In genomic region chr6:158646023-158646888, GRCh38 we compare ENCODE assay signal across 11 cellular contexts. TPM values are rescaled to one million over a fixed set of nuclear protein-coding genes. Genes with fewer than 3 reads are reported as not detected.
A peak's percentile ranks its signal among the peaks of the same experiment; 100 is the strongest.
DNase-seq lines count a peak whose midpoint lies in the region; ATAC-seq, FAIRE-seq and TF ChIP-seq lines count a peak whose summit lies in the region.
"Had no signal": no experiment of that assay in that cellular context is flagged by ENCODE, and none has a peak within 500 bp of the region (broad histone marks: within the 10 kb centered on the region; RNA-seq: fewer than 3 reads in every experiment).

No MANE protein-coding gene starts in this region.

- H3K4me1 Mint-ChIP-seq in CD14-positive monocyte (peaks cover 48% of the 10 kb centered on the region), IgD-negative memory B cell (peaks cover 27 to 46% (median 45%) of the 10 kb centered on the region in 3 donors), mesothelial cell of epicardium (peaks cover 58% of the 10 kb centered on the region)

- no peak overlapping the region for H2AFZ ChIP-seq in K562 (ENCODE audit: low read depth, low read length)
- H2AFZ ChIP-seq in MM.1S (ENCODE audit: low read length), result no peak overlapping the region

- no peak overlapping the region for H3K27ac ChIP-seq in K562 (ENCODE audit: extremely low read depth, low read depth, low read length)
- no peak overlapping the region for H3K27ac ChIP-seq in MM.1S (ENCODE audit: low read length)
- H3K27ac ChIP-seq: BLaER1 had no signal

- 28% methylated on average over 10 of the region's 10 CpGs for WGBS in K562 (ENCODE audit: insufficient coverage, low coverage, missing lambda C conversion rate)

- H3K9me1 ChIP-seq in K562 (ENCODE audit: control insufficient read depth, insufficient read depth, low read length), result no peaks in the 10 kb centered on the region

- H3K79me2 ChIP-seq in K562 (ENCODE audit: control insufficient read depth, insufficient read depth, low read length) (peaks cover 30% of the 10 kb centered on the region), MM.1S (ENCODE audit: low read length) (peaks cover 16% of the 10 kb centered on the region)

- peak overlapping the region; percentile 37 to 89 for H3K4me3 Mint-ChIP-seq in CD14-positive monocyte
- peak overlapping the region; percentile 94 to 96 (median 94) for H3K4me3 Mint-ChIP-seq in IgD-negative memory B cell
- H3K4me3 Mint-ChIP-seq in mesothelial cell of epicardium, result peak overlapping the region; percentile 82

- BruUV-seq in K562 (replicated peaks; lab: Mats Ljungman, UMichigan), result no TSS peak

- FAIRE-seq in K562 (lab: Jason Lieb, UNC), result no peak

- no peak overlapping the region for H3K4me2 ChIP-seq in K562 (ENCODE audit: insufficient read depth, low read length)
- no peak overlapping the region for H3K4me2 ChIP-seq in MM.1S (ENCODE audit: low read depth, low read length)

- peaks cover 14% of the 10 kb centered on the region; the same call in 2 of the 3 replicates for H3K36me3 ChIP-seq in K562 (ENCODE audit: control insufficient read depth, insufficient read depth, low read length)
- no peaks in the 10 kb centered on the region for H3K36me3 ChIP-seq in MM.1S (replicated peaks; ENCODE audit: insufficient read depth, low read length)
- H3K36me3 ChIP-seq: thoracic aorta had no signal

- H3K9me3 ChIP-seq in K562 (replicated peaks; ENCODE audit: control insufficient read depth, insufficient read depth, low read depth, low read length), result no peaks in the 10 kb centered on the region
- no peaks in the 10 kb centered on the region for H3K9me3 ChIP-seq in MM.1S (replicated peaks; ENCODE audit: insufficient read depth, low read length)
- H3K9me3 ChIP-seq: BLaER1, thoracic aorta had no signal

- no peak for TF ChIP-seq EP300 in K562 (IDR thresholded peaks at IDR 0.05; ENCODE audit: low read length)

- H3K36me3 Mint-ChIP-seq in CD14-positive monocyte, result peaks cover 16% of the 10 kb centered on the region in 2 donors
- H3K36me3 Mint-ChIP-seq in IgD-negative memory B cell, result no peaks in the 10 kb centered on the region
- H3K36me3 Mint-ChIP-seq in mesothelial cell of epicardium, result peaks cover 4% of the 10 kb centered on the region

- POLR2A ChIA-PET in K562 (lab: Yijun Ruan, JAX), result interaction anchor here (0.6 to 0.8 kb wide), 3 partner anchors 10 to 209 kb away, joined by 3 read pairs; no protein-coding TSS in a partner anchor

- H3K9ac ChIP-seq in K562 (ENCODE audit: insufficient read depth in 1 of 2, low read depth in 2 of 2, low read length in 2 of 2), result no peak overlapping the region
- H3K9ac ChIP-seq in MM.1S (ENCODE audit: low read length), result no peak overlapping the region
- H3K9ac ChIP-seq: BLaER1 had no signal

- intact Hi-C loops in CD14-positive monocyte (cut with micrococcal nuclease) (loop anchor here in 1 of 2 donors (10.0 kb wide), 1 partner anchor 49 kb away; no protein-coding TSS in a partner anchor), K562 (cut with micrococcal nuclease) (no loop called here)

- H4K20me1 ChIP-seq in K562 (replicated peaks; ENCODE audit: control insufficient read depth, insufficient read depth, low read length), result no peaks in the 10 kb centered on the region
- H4K20me1 ChIP-seq in MM.1S (ENCODE audit: insufficient read depth, low read length), result no peaks in the 10 kb centered on the region; the same call in 1 of the 2 replicates

- H3K4me1 ChIP-seq in K562 (replicated peaks in 1 of 2; ENCODE audit: control insufficient read depth in 2 of 2, insufficient read depth in 2 of 2, low read length in 2 of 2) (peaks cover 16 to 18% of the 10 kb centered on the region in 2 experiments; a peak in 4 of 5 replicates), MM.1S (ENCODE audit: low read length) (peaks cover 8% of the 10 kb centered on the region; the same call in 1 of the 2 replicates)

- peak overlapping the region in 6 of 7 donors; percentile 25 to 94 (median 93) for H3K27ac Mint-ChIP-seq in CD14-positive monocyte
- H3K27ac Mint-ChIP-seq in IgD-negative memory B cell, result peak overlapping the region in 2 of 3 donors; percentile 36 to 78
- peak overlapping the region; percentile 97 for H3K27ac Mint-ChIP-seq in mesothelial cell of epicardium

- no peak for ATAC-seq in K562
- no peak for ATAC-seq in HG03159 (IDR thresholded peaks at IDR 0.05; ENCODE audit: unreplicated experiment)

- no peak for TF ChIP-seq RAD21 in K562 (CRISPR knock-in tag; conservative IDR thresholded peaks at IDR 0.05 in 1 of 2, IDR thresholded peaks at IDR 0.05 in 1 of 2)

- H3K9me3 Mint-ChIP-seq in CD14-positive monocyte, result no peaks in the 10 kb centered on the region
- H3K9me3 Mint-ChIP-seq in IgD-negative memory B cell, result no peaks in the 10 kb centered on the region
- H3K9me3 Mint-ChIP-seq in mesothelial cell of epicardium, result no peaks in the 10 kb centered on the region

- CTCF ChIA-PET in K562 (lab: Yijun Ruan, JAX; ENCODE audit: low intra/inter-chr PET ratio), result no interaction called here

- peaks cover 8% of the 10 kb centered on the region; the same call in 1 of the 2 replicates for H3F3A ChIP-seq in MM.1S (ENCODE audit: insufficient read depth, low read length)

- H3K4me3 ChIP-seq in K562 (no peak overlapping the region), MM.1S (ENCODE audit: low read length) (no peak overlapping the region)
- H3K4me3 ChIP-seq: BLaER1 had no signal

- H3K27me3 ChIP-seq in K562 (ENCODE audit: control insufficient read depth in 2 of 2, insufficient read depth in 2 of 2, low read length in 2 of 2) (peaks cover 8 to 15% of the 10 kb centered on the region in 2 experiments; a peak in 3 of 5 replicates), MM.1S (replicated peaks; ENCODE audit: insufficient read depth, low read length) (no peaks in the 10 kb centered on the region)

- in situ Hi-C loops in K562 (cut with MboI), result no loop called here

- no peak for TF ChIP-seq POLR2A in K562 (conservative IDR thresholded peaks at IDR 0.05)

- H3K27me3 Mint-ChIP-seq in CD14-positive monocyte (ENCODE audit: low read depth in 3 of 3), result no peaks in the 10 kb centered on the region
- H3K27me3 Mint-ChIP-seq in IgD-negative memory B cell, result no peaks in the 10 kb centered on the region
- no peaks in the 10 kb centered on the region for H3K27me3 Mint-ChIP-seq in mesothelial cell of epicardium (ENCODE audit: low read depth)

- no peak for DNase-seq in CD14-positive monocyte (ENCODE audit: low spot score)
- DNase-seq in K562 (ENCODE audit: extremely low read depth in 1 of 4, low spot score in 3 of 4), result no peak
- no peak for DNase-seq in mesothelial cell of epicardium (ENCODE audit: low spot score in 2 of 2, unreplicated experiment in 2 of 2)
- DNase-seq in MM.1S, result no peak
- no peak for DNase-seq in DMS153 treated with DMSO at 0.1 percent for 48 hours (lab: John Stamatoyannopoulos, UW; ENCODE audit: unreplicated experiment)
- DNase-seq in putamen (ENCODE audit: low spot score), result no peak
- DNase-seq: stimulated activated CD4-positive, alpha-beta T cell treated with anti-CD3 and anti-CD28 coated beads, Interleukin-2, amount 100 ng/mL, for 48 hours had no signal

- no peaks in the 10 kb centered on the region for H3K9me2 ChIP-seq in MM.1S (replicated peaks; ENCODE audit: insufficient read depth, low read length)

- TF ChIP-seq CTCF in CD14-positive monocyte (IDR thresholded peaks at IDR 0.05) (no peak), K562 (IDR thresholded peaks at IDR 0.05 in 2 of 3, conservative IDR thresholded peaks at IDR 0.05 in 1 of 3; ENCODE audit: insufficient read depth in 2 of 3, low read depth in 1 of 3, low read length in 3 of 3) (no peak), mesothelial cell of epicardium (IDR thresholded peaks at IDR 0.05; ENCODE audit: unreplicated experiment) (no peak), MM.1S (IDR thresholded peaks at IDR 0.05; ENCODE audit: low read length) (no peak)

RNA-seq across cellular contexts. Expression of gene DYNLT1, which starts 1.7 kb away (rescaled TPM):
- 100 to 1,000 TPM; 286 to 287 TPM for polyA plus RNA-seq in CD14-positive monocyte
- 48.6 TPM for polyA plus RNA-seq in IgD-negative memory B cell
- total RNA-seq in K562 (2011; cell fraction: chromatin; rRNA removed; ENCODE audit: low replicate concordance), result 58.0 and 71.5 TPM in 2 replicates
- total RNA-seq in K562 (2011; cell fraction: nucleolus; rRNA removed), result 42.2 and 43.2 TPM in 2 replicates
- total RNA-seq in K562 (2011; cell fraction: nucleoplasm; rRNA removed), result 65.8 and 91.8 TPM in 2 replicates
- total RNA-seq in K562 (2014; rRNA removed), result 42.2 and 50.0 TPM in 2 replicates
- total RNA-seq in K562 (2014; rRNA removed; fragmentation: Illumina TruSeq; extraction: Trizol), result 70.3 and 75.7 TPM in 2 replicates
- total RNA-seq in K562 (2015; rRNA removed; fragmentation: Illumina TruSeq; extraction: Trizol), result 52.8 and 57.3 TPM in 2 replicates
- total RNA-seq in K562 (2021), result 98.5 and 103 TPM in 2 replicates
- polyA plus RNA-seq in K562 (2011; rRNA removed), result 324 and 368 TPM in 2 replicates
- 189 and 261 TPM in 2 replicates for polyA plus RNA-seq in K562 (2011; cell fraction: cytosol; rRNA removed)
- 136 and 203 TPM in 2 replicates for polyA plus RNA-seq in K562 (2011; cell fraction: nucleus; rRNA removed)
- polyA plus RNA-seq in K562 (2012), result 107 and 174 TPM in 2 replicates
- 130 TPM in 2 replicates for polyA plus RNA-seq in K562 (2014; fragmentation: Illumina TruSeq; extraction: Trizol)
- 100 to 1,000 TPM; 489 to 583 TPM for polyA plus RNA-seq in K562 (2014; fragmentation: Nextera tagmentation; extraction: Ambion mirVana)
- 127 and 142 TPM in 2 replicates for polyA plus RNA-seq in K562 (2014; rRNA removed)
- polyA minus RNA-seq in K562 (2011; rRNA and poly(A)+ RNA removed), result 150 and 163 TPM in 2 replicates
- polyA minus RNA-seq in K562 (2011; cell fraction: cytosol; rRNA and poly(A)+ RNA removed), result 30.3 and 31.2 TPM in 2 replicates
- 17.0 and 23.3 TPM in 2 replicates for polyA minus RNA-seq in K562 (2011; cell fraction: nucleus; rRNA and poly(A)+ RNA removed)
- 142 to 148 TPM (median 145 TPM) in 3 replicates for total RNA-seq in mesothelial cell of epicardium

RNA-seq across cellular contexts. Expression of gene SYTL3, which starts 3.6 kb away (rescaled TPM):
- polyA plus RNA-seq in CD14-positive monocyte (10 to 100 TPM; 14.6 to 14.8 TPM), IgD-negative memory B cell (1.8 TPM), K562 (2011; rRNA removed) (0.12 and 0.46 TPM in 2 replicates), K562 (2014; fragmentation: Illumina TruSeq; extraction: Trizol) (0.16 and 0.17 TPM in 2 replicates), K562 (2014; fragmentation: Nextera tagmentation; extraction: Ambion mirVana) (under 1 TPM in 1 of 2 experiments, not detected in 1; 0.06 TPM), K562 (2014; rRNA removed) (0.04 TPM in 2 replicates)
- 0.62 and 0.69 TPM in 2 replicates for total RNA-seq in K562 (2011; cell fraction: chromatin; rRNA removed; ENCODE audit: low replicate concordance)
- 0.13 and 0.50 TPM in 2 replicates for total RNA-seq in K562 (2011; cell fraction: nucleolus; rRNA removed)
- 0.15 and 0.38 TPM in 2 replicates for total RNA-seq in K562 (2011; cell fraction: nucleoplasm; rRNA removed)
- total RNA-seq in K562 (2014; rRNA removed) (0.05 and 0.61 TPM in 2 replicates), K562 (2014; rRNA removed; fragmentation: Illumina TruSeq; extraction: Trizol) (0.16 and 0.25 TPM in 2 replicates), K562 (2015; rRNA removed; fragmentation: Illumina TruSeq; extraction: Trizol) (0.11 and 0.18 TPM in 2 replicates), K562 (2021) (0.11 and 0.35 TPM in 2 replicates), mesothelial cell of epicardium (5.4 to 6.1 TPM (median 5.5 TPM) in 3 replicates)
- polyA plus RNA-seq in K562 (2011; cell fraction: cytosol; rRNA removed), result 0.22 and 0.39 TPM in 2 replicates
- polyA plus RNA-seq in K562 (2011; cell fraction: nucleus; rRNA removed), result 0.24 and 0.38 TPM in 2 replicates
- 0.17 and 0.35 TPM in 2 replicates for polyA plus RNA-seq in K562 (2012)
- 0.21 and 0.39 TPM in 2 replicates for polyA minus RNA-seq in K562 (2011; rRNA and poly(A)+ RNA removed)
- not detected in 2 replicates for polyA minus RNA-seq in K562 (2011; cell fraction: cytosol; rRNA and poly(A)+ RNA removed)
- polyA minus RNA-seq in K562 (2011; cell fraction: nucleus; rRNA and poly(A)+ RNA removed), result 0.13 and 0.33 TPM in 2 replicates
